In genomic region chr14:33950320-33951182, GRCh38 we compare ENCODE assay signal across 1 cellular context.
TF ChIP-seq lines count a peak whose summit lies in the region.

EGLN3 (minus strand) TSS chr14:33951074; CDS start chr14:33950752, 322 bp downstream.

TF ChIP-seq in HepG2, 621 proteins besides CTCF, POLR2A, EP300 and RAD21 (continued from another document):
- TF ChIP-seq MLXIP (CRISPR knock-in tag; IDR thresholded peaks at IDR 0.05; ENCODE audit: borderline replicate concordance) (no peak), ZBTB42 (CRISPR knock-in tag; IDR thresholded peaks at IDR 0.05) (0 out of 2 replicates have a peak, but pooled peaks have one; percentile 57), IKZF4 (CRISPR knock-in tag; IDR thresholded peaks at IDR 0.05; ENCODE audit: borderline replicate concordance, low read depth, not compliant biosample characterization) (peak; percentile 56), ZNF282 (IDR thresholded peaks at IDR 0.05; ENCODE audit: partially characterized antibody) (no peak), PBX3 (CRISPR knock-in tag; IDR thresholded peaks at IDR 0.05; ENCODE audit: borderline replicate concordance) (no peak), IRF1 (CRISPR knock-in tag; IDR thresholded peaks at IDR 0.05; ENCODE audit: low read depth) (no peak), ZNF782 (CRISPR knock-in tag; IDR thresholded peaks at IDR 0.05; ENCODE audit: borderline replicate concordance) (peak; percentile 86; the same call in 1 of the 2 replicates), FOXC1 (CRISPR knock-in tag; IDR thresholded peaks at IDR 0.05; ENCODE audit: borderline replicate concordance) (0 out of 2 replicates have a peak, but pooled peaks have one; percentile 68), PHB2 (IDR thresholded peaks at IDR 0.05; ENCODE audit: partially characterized antibody) (no peak), BRF2 (CRISPR knock-in tag; IDR thresholded peaks at IDR 0.05) (no peak), ATF5 (CRISPR knock-in tag; IDR thresholded peaks at IDR 0.05; ENCODE audit: low read depth) (no peak), ZMYM4 (CRISPR knock-in tag; IDR thresholded peaks at IDR 0.05) (peak; percentile 68), GABPA (IDR thresholded peaks at IDR 0.05; ENCODE audit: low read depth, low read length) (no peak), GABPA (CRISPR knock-in tag; IDR thresholded peaks at IDR 0.05; ENCODE audit: low read depth) (no peak), ZNF784 (CRISPR knock-in tag; IDR thresholded peaks at IDR 0.05; ENCODE audit: borderline replicate concordance) (no peak), ZNF639 (CRISPR knock-in tag; conservative IDR thresholded peaks at IDR 0.05) (peak; percentile 37; the same call in 1 of the 2 replicates), GZF1 (CRISPR knock-in tag; IDR thresholded peaks at IDR 0.05) (0 out of 2 replicates have a peak, but pooled peaks have one; percentile 17), ELK4 (CRISPR knock-in tag; IDR thresholded peaks at IDR 0.05; ENCODE audit: borderline replicate concordance) (no peak), ZNF746 (CRISPR knock-in tag; IDR thresholded peaks at IDR 0.05) (no peak; the same call in 1 of the 2 replicates), SKIL (CRISPR knock-in tag; IDR thresholded peaks at IDR 0.05; ENCODE audit: borderline replicate concordance) (no peak), CHD4 (IDR thresholded peaks at IDR 0.05; ENCODE audit: borderline replicate concordance, low read length) (no peak), E2F2 (CRISPR knock-in tag; IDR thresholded peaks at IDR 0.05; ENCODE audit: borderline replicate concordance) (0 out of 2 replicates have a peak, but pooled peaks have one; percentile 17), ZNF589 (CRISPR knock-in tag; conservative IDR thresholded peaks at IDR 0.05) (0 out of 2 replicates have a peak, but pooled peaks have one; percentile 70), ZNF75D (CRISPR knock-in tag; IDR thresholded peaks at IDR 0.05; ENCODE audit: borderline replicate concordance) (no peak), MLX (CRISPR knock-in tag; IDR thresholded peaks at IDR 0.05) (no peak)
TF ChIP-seq in HepG2: peak in this region for 246.
